Comparison of ENCODE assay signal across 30 cellular contexts in the genomic region with DNA sequence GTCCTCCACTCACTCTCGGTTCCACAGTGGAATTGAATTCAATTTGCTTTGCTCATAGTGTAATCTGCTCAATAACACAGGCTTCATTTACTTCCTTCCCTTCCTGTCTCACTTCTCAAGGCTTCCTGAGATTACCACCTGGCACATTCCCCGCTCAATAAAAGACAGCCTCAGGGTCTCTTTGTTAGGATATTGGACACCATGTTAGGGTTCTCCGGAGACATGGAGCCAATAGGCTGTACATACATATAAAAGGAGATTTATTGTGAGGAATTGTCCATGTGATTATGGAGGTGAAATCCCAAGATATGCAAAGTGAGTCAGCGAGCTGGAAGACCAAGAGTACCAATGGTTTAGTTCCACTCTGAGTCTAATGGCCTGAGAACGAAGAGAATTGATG.
"Had no signal": no experiment of that assay in that cellular context is flagged by ENCODE, and none has a peak within 500 bp of the region (broad histone marks: within the 10 kb centered on the region; RNA-seq: fewer than 3 reads in every experiment).

No MANE protein-coding gene starts in this region.

- H3K27ac ChIP-seq: adrenal gland, body of pancreas, brain microvascular endothelial cell, breast epithelium, VCaP had no signal

- H3K9me3 ChIP-seq: adrenal gland, body of pancreas, breast epithelium had no signal

- H3K4me3 ChIP-seq: adrenal gland, body of pancreas, breast epithelium had no signal

- DNase-seq: activated B cell treated with CpG ODN at 0.5 μM for 24 hours; activated CD4-positive, alpha-beta memory T cell treated with anti-CD3 and anti-CD28 coated beads for 36 hours; activated CD4-positive, alpha-beta T cell treated with anti-CD3 and anti-CD28 coated beads for 4 hours; activated CD4-positive, alpha-beta T cell treated with anti-CD3 and anti-CD28 coated beads, Interleukin-2, amount 10 ng/mL, durations not matched to agents 24 days and 14 days; activated CD4-positive, alpha-beta T cell treated with anti-CD3 and anti-CD28 coated beads, Interleukin-2, amount 50 U/mL, for 1 hour; activated CD4-positive, alpha-beta T cell treated with anti-CD3 and anti-CD28 coated beads, Interleukin-2, amount 50 U/mL, for 4 hours; activated CD4-positive, CD25-positive, alpha-beta regulatory T cell treated with anti-CD3 and anti-CD28 coated beads, Interleukin-2, amount 50 U/mL, for 72 hours; activated CD8-positive, alpha-beta memory T cell treated with anti-CD3 and anti-CD28 coated beads, Interleukin-2, amount 50 U/mL, for 4 hours; activated CD8-positive, alpha-beta T cell treated with anti-CD3 and anti-CD28 coated beads for 36 hours; activated effector memory CD4-positive, alpha-beta T cell treated with anti-CD3 and anti-CD28 coated beads, Interleukin-2, amount 50 U/mL, for 16 hours; activated gamma-delta T cell treated with Interleukin-2 at 50 U/mL for 16 hours; activated naive CD4-positive, alpha-beta T cell; activated naive CD4-positive, alpha-beta T cell treated with anti-CD3 and anti-CD28 coated beads for 36 hours; activated naive CD4-positive, alpha-beta T cell treated with anti-CD3 and anti-CD28 coated beads, Interleukin-2, amount 50 U/mL, for 16 hours; activated naive CD8-positive, alpha-beta T cell treated with anti-CD3 and anti-CD28 coated beads for 36 hours; activated T-cell treated with anti-CD3 and anti-CD28 coated beads for 4 hours; activated T-cell treated with anti-CD3 and anti-CD28 coated beads, Interleukin-2, amount 50 U/mL, for 1 hour; activated T-cell treated with anti-CD3 and anti-CD28 coated beads, Interleukin-2, amount 50 U/mL, for 4 hours; activated T-cell treated with anti-CD3 and anti-CD28 coated beads, Interleukin-2, amount 50 U/mL, for 72 hours; adrenal gland; amniotic stem cell; aorta; body of pancreas; brain microvascular endothelial cell; central memory CD4-positive, alpha-beta T cell; T-helper 1 cell; T-helper 2 cell; T-helper 9 cell had no signal

- H3K27me3 ChIP-seq: adrenal gland, body of pancreas, brain microvascular endothelial cell, breast epithelium had no signal

- H3K36me3 ChIP-seq: adrenal gland, brain microvascular endothelial cell, breast epithelium had no signal

- H3K4me1 ChIP-seq: adrenal gland, body of pancreas, breast epithelium had no signal
